In the genomic region with DNA sequence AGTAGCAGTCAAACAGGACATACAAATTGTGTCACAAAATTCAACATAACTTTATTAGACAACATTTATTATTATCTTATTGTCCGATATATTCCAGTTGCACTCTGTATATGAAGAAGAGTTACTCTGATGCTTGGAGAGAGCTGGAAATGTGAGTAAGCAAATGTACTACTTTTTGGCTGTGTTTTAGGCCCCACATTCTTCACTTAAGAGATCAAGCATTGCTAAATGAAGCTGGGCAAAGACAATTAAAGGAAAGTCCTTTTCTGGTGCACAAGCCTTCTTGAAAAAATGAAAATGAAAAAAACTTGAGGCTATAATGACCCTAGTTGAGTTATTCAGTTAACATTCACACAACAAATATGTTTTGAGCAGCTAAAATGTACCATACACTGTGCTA, we compare ENCODE assay signal across 14 cellular contexts. TPM values are rescaled to one million over a fixed set of nuclear protein-coding genes. Genes with fewer than 3 reads are reported as not detected.
DNase-seq lines count a peak whose midpoint lies in the region; ATAC-seq lines count a peak whose summit lies in the region.
"Had no signal": no experiment of that assay in that cellular context is flagged by ENCODE, and none has a peak within 500 bp of the region (broad histone marks: within the 10 kb centered on the region; RNA-seq: fewer than 3 reads in every experiment).

No MANE protein-coding gene starts in this region.

- peak overlapping the region; percentile 93 for H3K27ac ChIP-seq in SJSA1
- peak overlapping the region; percentile 88 for H3K27ac ChIP-seq in skeletal muscle tissue (ENCODE audit: low read depth, low read length)

- no peak overlapping the region for H3K4me3 ChIP-seq in SJSA1
- H3K4me3 ChIP-seq in skeletal muscle tissue (ENCODE audit: low read length in 3 of 3) = no peak overlapping the region
- H3K4me3 ChIP-seq: K562 had no signal

- H3K27me3 ChIP-seq in SJSA1 (replicated peaks) (no peaks in the 10 kb centered on the region), skeletal muscle tissue (ENCODE audit: control insufficient read depth in 3 of 3, insufficient read depth in 3 of 3, low read length in 3 of 3) (no peaks in the 10 kb centered on the region)

- H3K36me3 ChIP-seq in SJSA1 (no peaks in the 10 kb centered on the region), skeletal muscle tissue (ENCODE audit: control insufficient read depth in 3 of 3, insufficient read depth in 3 of 3, low read length in 3 of 3) (no peaks in the 10 kb centered on the region)

- H3K27me3 Mint-ChIP-seq in effector memory CD8-positive, alpha-beta T cell = peaks cover 9 to 22% of the 10 kb centered on the region in 2 donors

- ATAC-seq in effector memory CD8-positive, alpha-beta T cell (replicated peaks) = no peak
- ATAC-seq in GM19035 (IDR thresholded peaks at IDR 0.05; ENCODE audit: unreplicated experiment) = no peak
- ATAC-seq: K562 had no signal

- H3K9ac ChIP-seq in skeletal muscle tissue (ENCODE audit: low read depth in 1 of 3, low read length in 3 of 3) = peak overlapping the region in 2 of 3 donors; percentile 37 to 40

- DNase-seq in GM03348 (ENCODE audit: low spot score) (peak; percentile 50), SJSA1 (ENCODE audit: low read depth in 1 of 2, low spot score in 2 of 2) (no peak), fibroblast of peridontal ligament (ENCODE audit: extremely low read depth) (peak; percentile 79), NCI-H1694 treated with DMSO at 0.1 percent for 48 hours (lab: John Stamatoyannopoulos, UW) (no peak), T-helper 2 cell (no peak)
- DNase-seq in effector memory CD8-positive, alpha-beta T cell = no peak
- DNase-seq: activated naive CD4-positive, alpha-beta T cell treated with Interleukin-2 at 50 U/mL for 16 hours; effector CD8-positive, alpha-beta T cell; NCI-H2029 treated with DMSO at 0.1 percent for 48 hours; stimulated activated CD4-positive, alpha-beta T cell treated with anti-CD3 and anti-CD28 coated beads, Interleukin-12 subunit alpha, Interleukin-12 subunit beta, amount 100 ng/mL, for 4 hours had no signal

- H3K36me3 Mint-ChIP-seq in effector memory CD8-positive, alpha-beta T cell (ENCODE audit: insufficient read depth) = no peaks in the 10 kb centered on the region

- H3K4me1 Mint-ChIP-seq in effector memory CD8-positive, alpha-beta T cell (ENCODE audit: low read depth in 2 of 2) = no peaks in the 10 kb centered on the region

- H3K27ac Mint-ChIP-seq in effector memory CD8-positive, alpha-beta T cell = no peak overlapping the region

- H3K9me3 ChIP-seq in SJSA1 (replicated peaks) (no peaks in the 10 kb centered on the region), skeletal muscle tissue (ENCODE audit: control insufficient read depth in 3 of 3, low read length in 3 of 3) (no peaks in the 10 kb centered on the region)

- no peak overlapping the region for H3K4me3 Mint-ChIP-seq in effector memory CD8-positive, alpha-beta T cell

- peaks cover 45% of the 10 kb centered on the region for H3K4me1 ChIP-seq in SJSA1 (replicated peaks)
- H3K4me1 ChIP-seq in skeletal muscle tissue (ENCODE audit: control insufficient read depth in 3 of 3, insufficient read depth in 3 of 3, low read length in 3 of 3) = peaks cover 29 to 49% (median 34%) of the 10 kb centered on the region in 3 donors

- H3K9me3 Mint-ChIP-seq in effector memory CD8-positive, alpha-beta T cell = no peaks in the 10 kb centered on the region

RNA-seq across cellular contexts. Expression of a gene that starts 26.1 kb away (rescaled TPM):
- under 0.01 and 0.39 TPM in 2 replicates for total RNA-seq in SJSA1 (2014; rRNA removed; shearing (Covaris generic))
- 57.4 TPM for total RNA-seq in skeletal muscle tissue
- total RNA-seq: K562; T-helper 1 cell treated with Interleukin-12 subunit alpha and Interleukin-12 subunit beta and Interleukin-4 antibody, amounts not matched to agents 30 ng/mL and 1 ng/mL, for 36 hours had no signal

Comparison
In these comparisons a context has a peak if more than half of its experiments do, and no peak if none do; other contexts are left out.
1. DNase-seq: peak in GM03348 (single experiment) and fibroblast of peridontal ligament (single experiment); none in SJSA1 (0 of 2), effector memory CD8-positive, alpha-beta T cell (0 of 3), NCI-H1694 treated with DMSO at 0.1 percent for 48 hours (single experiment) and T-helper 2 cell (0 of 5).
2. RNA of a gene that starts 26.1 kb away (total RNA-seq): 57.4 TPM in skeletal muscle tissue (single experiment); under 0.01 to 0.39 TPM in SJSA1; every median in the first group is over 10 times any median in the second.